Comparison of ENCODE assay signal across 8 cellular contexts in the genomic region with DNA sequence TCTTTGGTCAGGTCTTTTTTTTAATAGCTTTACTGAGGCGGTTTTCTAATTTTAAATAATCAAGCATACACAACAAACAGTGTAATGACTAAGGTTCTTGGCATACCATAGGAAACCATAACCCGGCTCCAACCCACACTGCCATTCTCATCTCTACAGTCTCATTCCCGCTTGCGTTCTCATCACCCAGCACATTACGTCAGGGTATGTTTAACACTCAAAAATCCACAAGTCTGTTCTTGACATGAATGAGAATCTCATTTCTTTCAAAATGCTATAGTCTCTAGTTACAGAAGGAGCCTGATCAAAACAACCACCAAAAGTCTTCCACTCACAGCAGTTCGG. TPM values are rescaled to one million over a fixed set of nuclear protein-coding genes. Genes with fewer than 3 reads are reported as not detected.
DNase-seq lines count a peak whose midpoint lies in the region; ATAC-seq, FAIRE-seq and TF ChIP-seq lines count a peak whose summit lies in the region.

No MANE protein-coding gene starts in this region.

- peak overlapping the region; percentile 77 for H3K4me3 ChIP-seq in CD8-positive, alpha-beta T cell (ENCODE audit: low read depth, low read length)
- H3K4me3 ChIP-seq in dorsolateral prefrontal cortex (peak overlapping the region; percentile 52 to 97 (median 70)), aorta (ENCODE audit: low read length in 2 of 2) (peak overlapping the region; percentile 42 to 85)

- peak; percentile 64 for ATAC-seq in CD8-positive, alpha-beta T cell
- ATAC-seq in GM18870 (IDR thresholded peaks at IDR 0.05; ENCODE audit: unreplicated experiment): peak; percentile 24
- ATAC-seq in HG03095 (IDR thresholded peaks at IDR 0.05; ENCODE audit: unreplicated experiment): peak; percentile 22
- ATAC-seq in aorta (ENCODE audit: low FRiP score): peak; percentile 6

- FAIRE-seq in RCC 7860 (lab: Jason Lieb, UNC): no peak

- H3K27me3 ChIP-seq in CD8-positive, alpha-beta T cell (ENCODE audit: insufficient read depth, low read length): no peaks in the 10 kb centered on the region
- H3K27me3 ChIP-seq in dorsolateral prefrontal cortex (no peaks in the 10 kb centered on the region), aorta (ENCODE audit: control insufficient read depth in 1 of 2, insufficient read depth in 2 of 2, low read length in 1 of 2) (no peaks in the 10 kb centered on the region)

- peaks cover 31% of the 10 kb centered on the region for H3K4me1 Mint-ChIP-seq in CD8-positive, alpha-beta T cell (ENCODE audit: low read depth)

- POLR2A ChIA-PET in CD8-positive, alpha-beta T cell (lab: Charles Lee): interaction anchor here (1.0 to 2.2 kb wide), 5 partner anchors 9 to 42 kb away, joined by 3 to 38 read pairs (median 7); a partner anchor contains a TSS

- peak overlapping the region; percentile 97 for H3K4me3 Mint-ChIP-seq in CD8-positive, alpha-beta T cell

- no peak for DNase-seq in CD8-positive, alpha-beta T cell
- DNase-seq in RCC 7860 (ENCODE audit: low spot score) (peak; percentile 64), dorsolateral prefrontal cortex (no peak), myocyte (ENCODE audit: low read depth) (peak; percentile 77), aorta (no peak), NAMALWA (ENCODE audit: low spot score) (no peak)

- no peak for TF ChIP-seq CTCF in CD8-positive, alpha-beta T cell (IDR thresholded peaks at IDR 0.05)
- no peak for TF ChIP-seq CTCF in dorsolateral prefrontal cortex (IDR thresholded peaks at IDR 0.05 in 54 of 56, conservative IDR thresholded peaks at IDR 0.05 in 2 of 56; ENCODE audit: low read depth in 1 of 56, partially characterized antibody in 56 of 56)

- peak overlapping the region; percentile 95 for H3K27ac Mint-ChIP-seq in CD8-positive, alpha-beta T cell

- H3K36me3 Mint-ChIP-seq in CD8-positive, alpha-beta T cell: peaks cover 8% of the 10 kb centered on the region

- H3K4me1 ChIP-seq in CD8-positive, alpha-beta T cell (ENCODE audit: insufficient read depth, low read length): peaks cover 15% of the 10 kb centered on the region
- H3K4me1 ChIP-seq in aorta (ENCODE audit: control insufficient read depth in 1 of 2, insufficient read depth in 2 of 2, low read length in 2 of 2): peaks cover 0 to 4% of the 10 kb centered on the region in 2 donors

- no peaks in the 10 kb centered on the region for H3K9me3 Mint-ChIP-seq in CD8-positive, alpha-beta T cell

- whole genome bisulfite sequencing in aorta, 2 donors: 1% methylated on average over 6 of the region's 6 CpGs

- H3K9me3 ChIP-seq in CD8-positive, alpha-beta T cell (ENCODE audit: low read length): no peaks in the 10 kb centered on the region
- H3K9me3 ChIP-seq in aorta (ENCODE audit: control insufficient read depth, low read length): no peaks in the 10 kb centered on the region

- intact Hi-C loops in CD8-positive, alpha-beta T cell (cut with DNase I, micrococcal nuclease): loop anchor here (1.0 to 10.0 kb wide), 5 partner anchors 30 to 442 kb away; a partner anchor contains a TSS
- intact Hi-C loops in dorsolateral prefrontal cortex (cut with DNase I): loop anchor here (2.0 kb wide), 1 partner anchor 30 kb away; no protein-coding TSS in a partner anchor
- intact Hi-C loops in aorta (cut with DNase I): loop anchor here in 1 of 2 donors (2.0 to 10.0 kb wide), 2 partner anchors 30 to 200 kb away; a partner anchor contains a TSS

- CTCF ChIA-PET in CD8-positive, alpha-beta T cell (lab: Charles Lee): interaction anchor here (0.9 kb wide), 1 partner anchor 30 kb away, joined by 3 read pairs; a partner anchor contains a TSS

- peak overlapping the region; percentile 82 for H3K27ac ChIP-seq in CD8-positive, alpha-beta T cell (ENCODE audit: low read depth, low read length)
- H3K27ac ChIP-seq in dorsolateral prefrontal cortex (peak overlapping the region in 46 of 59 donors; percentile 6 to 95 (median 84)), aorta (ENCODE audit: low read depth in 1 of 2, low read length in 2 of 2) (peak overlapping the region in 1 of 2 donors; percentile 82)

- no peaks in the 10 kb centered on the region for H3K27me3 Mint-ChIP-seq in CD8-positive, alpha-beta T cell (ENCODE audit: low read depth)

- no peaks in the 10 kb centered on the region for H3K36me3 ChIP-seq in CD8-positive, alpha-beta T cell (ENCODE audit: insufficient read depth, low read length)
- no peaks in the 10 kb centered on the region for H3K36me3 ChIP-seq in aorta (ENCODE audit: control insufficient read depth in 1 of 2, insufficient read depth in 2 of 2, low read length in 1 of 2)

RNA-seq across cellular contexts. Expression of a gene that starts 0.5 kb away (rescaled TPM):
- under 1 TPM; 0.61 to 0.95 TPM for total RNA-seq in CD8-positive, alpha-beta T cell
- total RNA-seq in dorsolateral prefrontal cortex (1 to 10 TPM in 119 of 120 experiments, under 1 TPM in 1; 0.89 to 7.7 (median 3.3) TPM), myocyte (2.0 and 3.6 TPM in 2 replicates), aorta (1 to 10 TPM; 2.0 to 2.3 TPM)
- polyA plus RNA-seq in myocyte (2012): 0.97 TPM
- polyA plus RNA-seq in aorta: under 1 TPM; 0.64 to 0.88 TPM

RNA-seq across cellular contexts. Expression of a gene that starts 30.8 kb away (rescaled TPM):
- total RNA-seq in CD8-positive, alpha-beta T cell: 1 to 10 TPM; 8.1 to 9.3 TPM
- total RNA-seq in dorsolateral prefrontal cortex (10 to 100 TPM in 80 of 120 experiments, 1 to 10 TPM in 40; 6.2 to 20.5 (median 11.8) TPM), myocyte (23.8 and 35.8 TPM in 2 replicates), aorta (10 to 100 TPM in 1 of 2 donors, 1 to 10 TPM in 1; 9.4 to 11.1 TPM)
- polyA plus RNA-seq in myocyte (2012): 24.9 TPM
- 1 to 10 TPM; 8.1 to 8.6 TPM for polyA plus RNA-seq in aorta

RNA-seq across cellular contexts. Expression of a gene that starts 42.4 kb away (rescaled TPM):
- 10 to 100 TPM; 40.3 to 45.7 TPM for total RNA-seq in CD8-positive, alpha-beta T cell
- total RNA-seq in dorsolateral prefrontal cortex: 10 to 100 TPM; 54.5 to 90.5 (median 70.5) TPM
- 131 and 141 TPM in 2 replicates for total RNA-seq in myocyte
- polyA plus RNA-seq in myocyte (2012): 94.8 TPM
- total RNA-seq in aorta: 10 to 100 TPM; 63.5 to 65.8 TPM
- polyA plus RNA-seq in aorta: 10 to 100 TPM; 58.6 to 62.8 TPM

Comparison
In these comparisons a context has a peak if more than half of its experiments do, and no peak if none do; other contexts are left out.
1. ATAC-seq: peak in every context shown above with its lines; median percentile 64 in CD8-positive, alpha-beta T cell; 24 in GM18870; 22 in HG03095; 6 in aorta.
2. DNase-seq: peak in RCC 7860 (single experiment) and myocyte (single experiment); none in CD8-positive, alpha-beta T cell (0 of 7), dorsolateral prefrontal cortex (0 of 10), aorta (0 of 2) and NAMALWA (single experiment).
3. Peak in every context shown above with its lines, with median percentiles within 50 percentile points of each other: H3K4me3 ChIP-seq.